24 cellular contexts compared by ENCODE assay signal in genomic region chr11:35935390-35935789, GRCh38. TPM values are rescaled to one million over a fixed set of nuclear protein-coding genes. Genes with fewer than 3 reads are reported as not detected.
"Had no signal": no experiment of that assay in that cellular context is flagged by ENCODE, and none has a peak within 500 bp of the region (broad histone marks: within the 10 kb centered on the region; RNA-seq: fewer than 3 reads in every experiment).

No MANE protein-coding gene starts in this region.

- DNase-seq: naive B cell; naive thymus-derived CD8-positive, alpha-beta T cell; occipital lobe; ovary; posterior cingulate gyrus; small intestine; stimulated activated CD4-positive, alpha-beta T cell treated with anti-CD3 and anti-CD28 coated beads, Interleukin-1b, Interleukin-23, amount 100 ng/mL, for 48 hours; stimulated activated CD4-positive, alpha-beta T cell treated with anti-CD3 and anti-CD28 coated beads, Interleukin-4, amount 100 ng/mL, for 1 hour; stimulated activated CD4-positive, alpha-beta T cell treated with anti-CD3 and anti-CD28 coated beads, Interleukin-4, amount 100 ng/mL, for 4 hours; stimulated activated CD8-positive, alpha-beta memory T cell treated with anti-CD3 and anti-CD28 coated beads, Interleukin-4, amount 100 ng/mL, for 48 hours; stimulated activated naive CD4-positive, alpha-beta T cell; stimulated activated naive CD8-positive, alpha-beta T cell treated with anti-CD3 and anti-CD28 coated beads, Interleukin-15, amount 100 ng/mL, for 72 hours; stimulated activated naive CD8-positive, alpha-beta T cell treated with anti-CD3 and anti-CD28 coated beads, Interleukin-15, Interleukin-2, amounts not matched to agents 100 U/mL and 50 U/mL, for 24 hours; substantia nigra; testis; transverse colon; upper lobe of right lung had no signal

- H3K4me3 ChIP-seq: neural progenitor cell, ovary, suprapubic skin, testis, tibial artery, transverse colon, upper lobe of right lung, vagina had no signal

- H3K4me1 ChIP-seq: parathyroid adenoma, suprapubic skin, testis, tibial artery, transverse colon, vagina had no signal

- H3K27me3 ChIP-seq: neural progenitor cell, ovary, suprapubic skin, testis, tibial artery, transverse colon, upper lobe of right lung, vagina had no signal

- ATAC-seq: naive thymus-derived CD8-positive, alpha-beta T cell; natural killer cell treated with Interleukin-12 subunit alpha and Interleukin-12 subunit beta and Interleukin-15 and Interleukin-18, amount 100 ng/mL, for 72 hours; stimulated activated memory B cell treated with anti-CD40 and anti-IgM and Interleukin-4, amounts not matched to agents 10 μg/mL and 1 μg/mL and 100 μg/mL, for 72 hours; stimulated activated naive CD8-positive, alpha-beta T cell treated with anti-CD3 and anti-CD28 coated beads, Interleukin-15, amount 100 ng/mL, for 72 hours; stimulated activated naive CD8-positive, alpha-beta T cell treated with anti-CD3 and anti-CD28 coated beads, Interleukin-15, Interleukin-2, amounts not matched to agents 100 U/mL and 50 U/mL, for 24 hours; upper lobe of right lung had no signal

- H3K27ac ChIP-seq: neural progenitor cell, ovary, parathyroid adenoma, suprapubic skin, testis, tibial artery, transverse colon, upper lobe of right lung, vagina had no signal

- H3K9me3 ChIP-seq: suprapubic skin, testis, transverse colon, upper lobe of right lung, vagina had no signal

- H3K36me3 ChIP-seq: neural progenitor cell, ovary, suprapubic skin, tibial artery, transverse colon, upper lobe of right lung, vagina had no signal

RNA-seq across cellular contexts. Expression of gene LDLRAD3, which starts 8.5 kb away (rescaled TPM):
- total RNA-seq: naive thymus-derived CD8-positive, alpha-beta T cell had no signal
